In the genomic region with DNA sequence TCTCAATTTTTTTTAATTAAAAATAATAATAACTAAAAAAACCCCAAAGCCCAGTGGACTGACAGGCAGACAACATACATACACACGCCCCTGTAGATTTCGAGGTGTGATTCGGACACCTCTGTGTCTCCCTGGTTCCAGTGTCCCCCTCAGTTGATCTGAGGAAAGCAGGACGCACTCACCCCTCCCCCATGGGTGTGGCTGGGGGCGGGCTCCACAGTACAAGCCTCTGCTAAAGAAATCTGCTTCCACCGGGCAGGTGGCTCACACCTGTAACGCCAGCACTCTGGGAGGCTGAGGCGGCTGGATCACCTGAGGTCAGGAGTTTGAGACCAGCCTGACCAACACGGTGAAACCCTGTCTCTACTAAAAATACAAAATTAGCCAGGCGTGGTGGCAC, we compare ENCODE assay signal across 22 cellular contexts.
"Had no signal": no experiment of that assay in that cellular context is flagged by ENCODE, and none has a peak within 500 bp of the region (broad histone marks: within the 10 kb centered on the region; RNA-seq: fewer than 3 reads in every experiment).

No MANE protein-coding gene starts in this region.

- H3K36me3 ChIP-seq: neural progenitor cell, right lobe of liver, thyroid gland had no signal

- H3K36me3 Mint-ChIP-seq: memory B cell, type B pancreatic cell had no signal

- H3K4me2 ChIP-seq: neural progenitor cell had no signal

- H3K4me3 ChIP-seq: dorsolateral prefrontal cortex, lung, neural progenitor cell, right lobe of liver, thyroid gland had no signal

- H3K4me3 Mint-ChIP-seq: memory B cell; naive thymus-derived CD4-positive, alpha-beta T cell; neural progenitor cell; stimulated activated naive CD8-positive, alpha-beta T cell treated with anti-CD3 and anti-CD28 coated beads, Interleukin-15, amount 100 ng/mL, for 72 hours; type B pancreatic cell had no signal

- H3K27me3 ChIP-seq: dorsolateral prefrontal cortex, neural progenitor cell, right lobe of liver, thyroid gland had no signal

- H3K4me1 ChIP-seq: neural progenitor cell, parathyroid adenoma, right lobe of liver, thyroid gland had no signal

- H3K27ac ChIP-seq: dorsolateral prefrontal cortex, neural progenitor cell, parathyroid adenoma, right lobe of liver, thyroid gland had no signal

- H3K27me3 Mint-ChIP-seq: naive thymus-derived CD4-positive, alpha-beta T cell; stimulated activated naive CD8-positive, alpha-beta T cell treated with anti-CD3 and anti-CD28 coated beads, Interleukin-15, amount 100 ng/mL, for 72 hours; type B pancreatic cell had no signal

- H2AFZ ChIP-seq: neural progenitor cell, parathyroid adenoma had no signal

- H3K79me2 ChIP-seq: parathyroid adenoma had no signal

- ATAC-seq: left lobe of liver; naive thymus-derived CD4-positive, alpha-beta T cell; right lobe of liver; stimulated activated naive CD8-positive, alpha-beta T cell treated with anti-CD3 and anti-CD28 coated beads, Interleukin-15, amount 100 ng/mL, for 72 hours had no signal

- H3K27ac Mint-ChIP-seq: memory B cell, neural progenitor cell, progenitor cell of endocrine pancreas, type B pancreatic cell had no signal

- H3K9me3 ChIP-seq: right lobe of liver, thyroid gland had no signal

- H3K9me3 Mint-ChIP-seq: memory B cell; naive thymus-derived CD4-positive, alpha-beta T cell; type B pancreatic cell had no signal

- DNase-seq: cortex of kidney; dorsolateral prefrontal cortex; effector CD4-positive, alpha-beta T cell; head of caudate nucleus; kidney; midbrain; naive thymus-derived CD4-positive, alpha-beta T cell; right lobe of liver; small intestine; stimulated activated CD4-positive, alpha-beta T cell treated with anti-CD3 and anti-CD28 coated beads, Interleukin-15, amount 100 ng/mL, for 24 hours; stimulated activated CD4-positive, alpha-beta T cell treated with anti-CD3 and anti-CD28 coated beads, Interleukin-4, amount 100 ng/mL, for 1 hour; stimulated activated CD8-positive, alpha-beta memory T cell treated with anti-CD3 and anti-CD28 coated beads, Interleukin-4, amount 100 ng/mL, for 48 hours; stimulated activated naive CD4-positive, alpha-beta T cell; stimulated activated naive CD8-positive, alpha-beta T cell treated with anti-CD3 and anti-CD28 coated beads, Interleukin-15, amount 100 ng/mL, for 72 hours; thyroid gland had no signal
